ENCODE assay signal across 1 cellular context in the genomic region with DNA sequence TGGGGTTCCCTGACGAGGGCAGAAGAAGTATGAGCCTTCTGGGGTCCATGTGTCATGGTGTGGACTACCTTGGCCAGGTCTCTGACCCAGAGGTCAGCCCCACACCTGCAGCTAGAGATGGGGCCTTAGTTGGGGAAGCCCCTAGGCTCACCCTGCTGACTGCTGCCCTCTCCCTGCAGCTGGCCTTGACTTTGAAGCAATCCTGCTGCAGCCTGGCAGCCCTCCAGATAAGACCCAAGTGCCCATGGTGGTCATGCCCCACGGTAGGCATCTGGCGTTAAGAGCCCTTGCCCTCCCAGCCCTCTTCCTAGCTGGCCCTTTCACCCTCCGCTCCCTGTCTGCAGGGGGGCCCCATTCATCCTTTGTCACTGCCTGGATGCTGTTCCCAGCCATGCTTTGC.
TF ChIP-seq lines count a peak whose summit lies in the region.

No MANE protein-coding gene starts in this region.

TF ChIP-seq in HepG2, 621 proteins besides CTCF, POLR2A, EP300 and RAD21:
- 0 out of 2 replicates have a peak, but pooled peaks have one; percentile 4 for TF ChIP-seq ZNF687 (CRISPR knock-in tag; IDR thresholded peaks at IDR 0.05)
- TF ChIP-seq RBFOX2 (IDR thresholded peaks at IDR 0.05; ENCODE audit: low read depth, low read length) = peak; percentile 44; the same call in 1 of the 2 replicates
- TF ChIP-seq, protein P1, sequence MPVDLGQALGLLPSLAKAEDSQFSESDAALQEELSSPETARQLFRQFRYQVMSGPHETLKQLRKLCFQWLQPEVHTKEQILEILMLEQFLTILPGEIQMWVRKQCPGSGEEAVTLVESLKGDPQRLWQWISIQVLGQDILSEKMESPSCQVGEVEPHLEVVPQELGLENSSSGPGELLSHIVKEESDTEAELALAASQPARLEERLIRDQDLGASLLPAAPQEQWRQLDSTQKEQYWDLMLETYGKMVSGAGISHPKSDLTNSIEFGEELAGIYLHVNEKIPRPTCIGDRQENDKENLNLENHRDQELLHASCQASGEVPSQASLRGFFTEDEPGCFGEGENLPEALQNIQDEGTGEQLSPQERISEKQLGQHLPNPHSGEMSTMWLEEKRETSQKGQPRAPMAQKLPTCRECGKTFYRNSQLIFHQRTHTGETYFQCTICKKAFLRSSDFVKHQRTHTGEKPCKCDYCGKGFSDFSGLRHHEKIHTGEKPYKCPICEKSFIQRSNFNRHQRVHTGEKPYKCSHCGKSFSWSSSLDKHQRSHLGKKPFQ (CRISPR knock-in tag; IDR thresholded peaks at IDR 0.05; ENCODE audit: insufficient replicate concordance) = no peak
- no peak for TF ChIP-seq ZNF547 (CRISPR knock-in tag; IDR thresholded peaks at IDR 0.05)
- TF ChIP-seq AGO2 (optimal IDR thresholded peaks at IDR 0.05; ENCODE audit: low read depth, low read length) = peak; percentile 78
- no peak for TF ChIP-seq PAX8 (CRISPR knock-in tag; IDR thresholded peaks at IDR 0.05; ENCODE audit: borderline replicate concordance)
TF ChIP-seq in HepG2: peak in this region for 3.
